1 cellular context compared by ENCODE assay signal in genomic region chr18:42525905-42526304, GRCh38.
TF ChIP-seq lines count a peak whose summit lies in the region.

No MANE protein-coding gene starts in this region.

TF ChIP-seq in H1, 55 proteins besides CTCF, POLR2A, EP300 and RAD21 (continued from another document):
- no peak for TF ChIP-seq CHD7 (IDR thresholded peaks at IDR 0.05; ENCODE audit: insufficient replicate concordance, low read length)
- no peak for TF ChIP-seq PHF8 (conservative IDR thresholded peaks at IDR 0.05; ENCODE audit: low read depth, low read length)
- no peak for TF ChIP-seq JUN (IDR thresholded peaks at IDR 0.05; ENCODE audit: low read depth, low read length)
- no peak for TF ChIP-seq EGR1 (IDR thresholded peaks at IDR 0.05; ENCODE audit: borderline replicate concordance, low read depth, low read length)
- TF ChIP-seq KDM4A (IDR thresholded peaks at IDR 0.05; ENCODE audit: low read depth, low read length, severe bottlenecking) = no peak
- TF ChIP-seq SP2 (IDR thresholded peaks at IDR 0.05; ENCODE audit: low read length) = no peak
- no peak for TF ChIP-seq SUZ12 (IDR thresholded peaks at IDR 0.05; ENCODE audit: low read length)
- TF ChIP-seq ATF3 (IDR thresholded peaks at IDR 0.05; ENCODE audit: insufficient read depth, low read depth, low read length) = no peak
